ENCODE assay signal across 10 cellular contexts in the genomic region with DNA sequence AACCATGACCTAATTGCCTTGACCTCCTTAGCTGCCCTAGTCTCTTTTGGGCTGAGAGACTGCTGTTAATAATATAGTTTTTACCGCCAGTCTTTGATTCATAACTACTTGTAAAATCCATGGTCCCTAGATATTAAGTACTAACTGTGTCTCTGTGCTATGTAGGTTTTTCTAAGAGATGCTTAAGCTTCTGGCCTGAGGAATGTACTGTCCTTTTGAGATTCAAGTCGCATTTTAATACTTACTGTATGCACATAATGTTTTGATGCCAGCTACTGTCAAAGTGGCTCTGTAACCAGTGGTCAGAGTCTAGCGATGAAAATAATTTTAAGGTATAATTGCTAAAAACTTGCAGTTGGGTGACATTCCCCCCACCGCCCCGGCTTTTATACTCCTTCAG. TPM values are rescaled to one million over a fixed set of nuclear protein-coding genes. Genes with fewer than 3 reads are reported as not detected.
DNase-seq lines count a peak whose midpoint lies in the region; ATAC-seq and TF ChIP-seq lines count a peak whose summit lies in the region.
"Had no signal": no experiment of that assay in that cellular context is flagged by ENCODE, and none has a peak within 500 bp of the region (broad histone marks: within the 10 kb centered on the region; RNA-seq: fewer than 3 reads in every experiment).

No MANE protein-coding gene starts in this region.

- H3K27me3 ChIP-seq in GM23338 (ENCODE audit: insufficient read depth) (peaks cover 6% of the 10 kb centered on the region; the same call in 1 of the 2 replicates), hepatocyte (peaks cover 11% of the 10 kb centered on the region), skeletal muscle satellite cell (ENCODE audit: control insufficient read depth, insufficient read depth, low read length) (no peaks in the 10 kb centered on the region)

- peaks cover 4% of the 10 kb centered on the region for H3F3A ChIP-seq in GM23338 (replicated peaks; ENCODE audit: low read depth)

- no peak overlapping the region for H3K27ac Mint-ChIP-seq in GM23338
- H3K27ac Mint-ChIP-seq in activated T-helper 2 cell treated with anti-CD3 and anti-CD28 coated beads, Interferon-gamma antibody, Interleukin-2, Interleukin-4, amounts not matched to agents 10 μg/mL and 5 μg/mL and 100 μg/mL, durations not matched to agents 14 hours and 24 hours and 36 hours, result no peak overlapping the region

- TF ChIP-seq CTCF in GM23338 (conservative IDR thresholded peaks at IDR 0.05; ENCODE audit: low read depth in 2 of 2) (no peak), hepatocyte (IDR thresholded peaks at IDR 0.05; ENCODE audit: poor library complexity) (no peak)

- peaks cover 35% of the 10 kb centered on the region for H3K4me1 Mint-ChIP-seq in GM23338
- H3K4me1 Mint-ChIP-seq in activated T-helper 2 cell treated with anti-CD3 and anti-CD28 coated beads, Interferon-gamma antibody, Interleukin-2, Interleukin-4, amounts not matched to agents 10 μg/mL and 5 μg/mL and 100 μg/mL, durations not matched to agents 14 hours and 24 hours and 36 hours (ENCODE audit: low read depth), result peaks cover 18% of the 10 kb centered on the region

- H3K27me3 Mint-ChIP-seq in GM23338 (ENCODE audit: insufficient read depth, low read depth, poor library complexity), result peaks cover 14% of the 10 kb centered on the region
- peaks cover 48% of the 10 kb centered on the region for H3K27me3 Mint-ChIP-seq in activated T-helper 2 cell treated with anti-CD3 and anti-CD28 coated beads, Interferon-gamma antibody, Interleukin-2, Interleukin-4, amounts not matched to agents 10 μg/mL and 5 μg/mL and 100 μg/mL, durations not matched to agents 14 hours and 24 hours and 36 hours (ENCODE audit: low read depth)

- H3K4me3 ChIP-seq in GM23338 (peak overlapping the region; percentile 89), hepatocyte (peak overlapping the region; percentile 73), skeletal muscle satellite cell (ENCODE audit: low read length) (peak overlapping the region; percentile 85)

- H3K9ac ChIP-seq in skeletal muscle satellite cell (ENCODE audit: low read depth, low read length), result peak overlapping the region; percentile 91
- H3K9ac ChIP-seq: KMS-11 had no signal

- H3K36me3 ChIP-seq in GM23338 (ENCODE audit: insufficient read depth) (no peaks in the 10 kb centered on the region), hepatocyte (replicated peaks; ENCODE audit: insufficient read depth, low read depth) (no peaks in the 10 kb centered on the region), skeletal muscle satellite cell (ENCODE audit: insufficient read depth, low read length) (peaks cover 13% of the 10 kb centered on the region)

- intact Hi-C loops in activated T-helper 2 cell treated with anti-CD3 and anti-CD28 coated beads, Interferon-gamma antibody, Interleukin-2, Interleukin-4, amounts not matched to agents 10 μg/mL and 5 μg/mL and 100 μg/mL, durations not matched to agents 14 hours and 24 hours and 36 hours (cut with micrococcal nuclease), result loop anchor here (2.0 to 5.0 kb wide), 2 partner anchors 47 to 80 kb away; no protein-coding TSS in a partner anchor

- H3K36me3 Mint-ChIP-seq in GM23338 (ENCODE audit: low read depth), result no peaks in the 10 kb centered on the region
- H3K36me3 Mint-ChIP-seq in activated T-helper 2 cell treated with anti-CD3 and anti-CD28 coated beads, Interferon-gamma antibody, Interleukin-2, Interleukin-4, amounts not matched to agents 10 μg/mL and 5 μg/mL and 100 μg/mL, durations not matched to agents 14 hours and 24 hours and 36 hours (ENCODE audit: low read depth), result peaks cover 2% of the 10 kb centered on the region

- DNase-seq in GM23338 (ENCODE audit: low spot score), result no peak
- no peak for DNase-seq in activated T-helper 2 cell treated with anti-CD3 and anti-CD28 coated beads, Interferon-gamma antibody, Interleukin-2, Interleukin-4, amounts not matched to agents 10 μg/mL and 5 μg/mL and 100 μg/mL, durations not matched to agents 14 hours and 24 hours and 36 hours (ENCODE audit: low spot score)
- DNase-seq in hepatocyte (ENCODE audit: low spot score), result no peak
- DNase-seq in stimulated activated CD4-positive, alpha-beta T cell treated with anti-CD3 and anti-CD28 coated beads, Interleukin-1b, Interleukin-23, amount 100 ng/mL, for 48 hours, result no peak
- no peak for DNase-seq in T-helper 1 cell
- no peak for DNase-seq in NCI-H524 treated with DMSO at 0.1 percent for 48 hours (lab: John Stamatoyannopoulos, UW)
- DNase-seq: activated CD4-positive, alpha-beta T cell treated with anti-CD3 and anti-CD28 coated beads for 1 hour had no signal

- H3K79me2 ChIP-seq in GM23338 (replicated peaks; ENCODE audit: insufficient read depth), result peaks cover 59% of the 10 kb centered on the region
- H3K79me2 ChIP-seq in hepatocyte, result peaks cover 3% of the 10 kb centered on the region

- peak overlapping the region; percentile 83 for H3K4me2 ChIP-seq in GM23338
- peak overlapping the region; percentile 96 for H3K4me2 ChIP-seq in hepatocyte
- peak overlapping the region; percentile 83 for H3K4me2 ChIP-seq in skeletal muscle satellite cell (ENCODE audit: low read length)
- H3K4me2 ChIP-seq: KMS-11 had no signal

- H3K9me3 ChIP-seq in hepatocyte (ENCODE audit: low read depth), result no peaks in the 10 kb centered on the region
- no peaks in the 10 kb centered on the region for H3K9me3 ChIP-seq in skeletal muscle satellite cell (replicated peaks; ENCODE audit: low read length)

- no peaks in the 10 kb centered on the region; the same call in 1 of the 3 replicates for H3K9me3 Mint-ChIP-seq in GM23338
- no peaks in the 10 kb centered on the region for H3K9me3 Mint-ChIP-seq in activated T-helper 2 cell treated with anti-CD3 and anti-CD28 coated beads, Interferon-gamma antibody, Interleukin-2, Interleukin-4, amounts not matched to agents 10 μg/mL and 5 μg/mL and 100 μg/mL, durations not matched to agents 14 hours and 24 hours and 36 hours

- H2AFZ ChIP-seq in GM23338 (no peak overlapping the region), hepatocyte (no peak overlapping the region)

- H4K20me1 ChIP-seq in GM23338 (replicated peaks; ENCODE audit: insufficient read depth), result peaks cover 15% of the 10 kb centered on the region
- H4K20me1 ChIP-seq in hepatocyte (ENCODE audit: insufficient read depth, poor library complexity, severe bottlenecking), result no peaks in the 10 kb centered on the region

- H3K4me3 Mint-ChIP-seq in GM23338, result peak overlapping the region; percentile 87
- H3K4me3 Mint-ChIP-seq in activated T-helper 2 cell treated with anti-CD3 and anti-CD28 coated beads, Interferon-gamma antibody, Interleukin-2, Interleukin-4, amounts not matched to agents 10 μg/mL and 5 μg/mL and 100 μg/mL, durations not matched to agents 14 hours and 24 hours and 36 hours (ENCODE audit: low read depth), result peak overlapping the region; percentile 72

- 70% methylated on average over 5 of the region's 5 CpGs for WGBS in hepatocyte (ENCODE audit: low lambda C conversion rate, missing lambda C conversion rate)

- no peaks in the 10 kb centered on the region for H3K9me2 ChIP-seq in GM23338 (ENCODE audit: insufficient read depth)
- H3K9me2 ChIP-seq in hepatocyte (replicated peaks; ENCODE audit: insufficient read depth), result no peaks in the 10 kb centered on the region

- H3K27ac ChIP-seq in GM23338 (ENCODE audit: low read depth) (no peak overlapping the region), hepatocyte (no peak overlapping the region)
- H3K27ac ChIP-seq: KMS-11 had no signal

- ATAC-seq in GM23338 (no peak), HG02759 (IDR thresholded peaks at IDR 0.05; ENCODE audit: unreplicated experiment) (no peak)

- peaks cover 29% of the 10 kb centered on the region for H3K4me1 ChIP-seq in GM23338 (ENCODE audit: insufficient read depth)
- H3K4me1 ChIP-seq in hepatocyte (ENCODE audit: insufficient read depth), result peaks cover 3% of the 10 kb centered on the region
- H3K4me1 ChIP-seq in skeletal muscle satellite cell (ENCODE audit: control insufficient read depth, insufficient read depth, low read length), result peaks cover 31% of the 10 kb centered on the region

TF ChIP-seq in GM23338, 12 proteins besides CTCF, POLR2A, EP300 and RAD21 (continues in another document):
- TF ChIP-seq, protein P1, sequence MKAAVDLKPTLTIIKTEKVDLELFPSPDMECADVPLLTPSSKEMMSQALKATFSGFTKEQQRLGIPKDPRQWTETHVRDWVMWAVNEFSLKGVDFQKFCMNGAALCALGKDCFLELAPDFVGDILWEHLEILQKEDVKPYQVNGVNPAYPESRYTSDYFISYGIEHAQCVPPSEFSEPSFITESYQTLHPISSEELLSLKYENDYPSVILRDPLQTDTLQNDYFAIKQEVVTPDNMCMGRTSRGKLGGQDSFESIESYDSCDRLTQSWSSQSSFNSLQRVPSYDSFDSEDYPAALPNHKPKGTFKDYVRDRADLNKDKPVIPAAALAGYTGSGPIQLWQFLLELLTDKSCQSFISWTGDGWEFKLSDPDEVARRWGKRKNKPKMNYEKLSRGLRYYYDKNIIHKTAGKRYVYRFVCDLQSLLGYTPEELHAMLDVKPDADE (IDR thresholded peaks at IDR 0.05), result no peak
- TF ChIP-seq ZNF114 (CRISPR knock-in tag; IDR thresholded peaks at IDR 0.05), result no peak

RNA-seq across cellular contexts. Expression of a gene that starts 2.1 kb away (rescaled TPM):
- 80.2 and 90.1 TPM in 2 replicates for total RNA-seq in GM23338 (2014; rRNA removed; shearing (Covaris generic))
- 120 and 137 TPM in 2 replicates for polyA plus RNA-seq in GM23338 (2016; fragmentation: Nextera tagmentation; extraction: Ambion mirVana)
- 15.6 and 17.2 TPM in 2 replicates for total RNA-seq in activated T-helper 2 cell treated with anti-CD3 and anti-CD28 coated beads, Interferon-gamma antibody, Interleukin-2, Interleukin-4, amounts not matched to agents 10 μg/mL and 5 μg/mL and 100 μg/mL, durations not matched to agents 14 hours and 24 hours and 36 hours
- 32.1 and 34.8 TPM in 2 replicates for total RNA-seq in hepatocyte
- 46.2 and 57.4 TPM in 2 replicates for polyA plus RNA-seq in hepatocyte
- total RNA-seq in skeletal muscle satellite cell (2012; rRNA removed), result 146 and 264 TPM in 2 replicates
